Comparison of ENCODE assay signal across 8 cellular contexts in the genomic region with DNA sequence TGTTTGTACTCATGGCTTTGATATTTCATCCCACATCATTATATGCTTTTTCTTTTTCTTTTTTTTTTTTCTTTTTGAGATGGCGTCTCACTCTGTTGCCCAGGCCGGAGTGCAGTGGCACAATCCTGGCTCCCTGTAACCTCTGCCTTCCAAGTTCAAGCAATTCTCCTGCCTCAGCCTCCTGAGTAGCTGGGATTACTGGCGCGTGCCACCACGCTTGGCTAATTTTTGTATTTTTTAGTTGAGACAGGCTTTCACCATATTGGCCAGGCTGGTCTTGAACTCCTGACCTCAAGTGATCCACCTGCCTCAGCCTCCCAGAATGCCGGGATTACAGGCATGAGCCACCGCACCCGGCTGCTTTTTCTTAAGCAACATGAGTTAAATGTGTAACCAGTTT. TPM values are rescaled to one million over a fixed set of nuclear protein-coding genes. Genes with fewer than 3 reads are reported as not detected.
DNase-seq lines count a peak whose midpoint lies in the region; ATAC-seq, FAIRE-seq and TF ChIP-seq lines count a peak whose summit lies in the region.
"Not testable (repeated sequence)": the region's sequence is repeated elsewhere in the genome, so short reads cannot be mapped to it uniquely, and the experiment has no call there.

No MANE protein-coding gene starts in this region.

- WGBS in A549 (ENCODE audit: missing lambda C conversion rate): 72% methylated on average over 8 of the region's 8 CpGs
- 89% methylated on average over 8 of the region's 8 CpGs for WGBS in smooth muscle cell (ENCODE audit: low lambda C conversion rate)

- H3K4me1 Mint-ChIP-seq in activated CD8-positive, alpha-beta T cell treated with anti-CD3 and anti-CD28 coated beads for 36 hours (ENCODE audit: low read depth): peaks cover 56% of the 10 kb centered on the region
- H3K4me1 Mint-ChIP-seq in brain: peaks cover 82% of the 10 kb centered on the region
- peaks cover 47 to 67% of the 10 kb centered on the region in 2 donors for H3K4me1 Mint-ChIP-seq in natural killer cell

- ATAC-seq in A549; activated CD8-positive, alpha-beta T cell treated with anti-CD3 and anti-CD28 coated beads for 36 hours; natural killer cell: not testable (repeated sequence)

- not testable (repeated sequence) for TF ChIP-seq RAD21 in A549 (conservative IDR thresholded peaks at IDR 0.05 in 1 of 2, IDR thresholded peaks at IDR 0.05 in 1 of 2)

- not testable (repeated sequence) for H3K27me3 Mint-ChIP-seq in activated CD8-positive, alpha-beta T cell treated with anti-CD3 and anti-CD28 coated beads for 36 hours; brain; natural killer cell (ENCODE audit: low read depth in 2 of 2)

- not testable (repeated sequence) for TF ChIP-seq POLR2A in A549 (IDR thresholded peaks at IDR 0.05; ENCODE audit: low read length)

- H3F3A ChIP-seq in smooth muscle cell (ENCODE audit: low read depth): peaks cover 12% of the 10 kb centered on the region

- H3K36me3 ChIP-seq in OCI-LY3 (replicated peaks; ENCODE audit: low read depth, low read length): peaks cover 22% of the 10 kb centered on the region
- H3K36me3 ChIP-seq in smooth muscle cell (ENCODE audit: low read depth): not testable (repeated sequence)

- H3K27me3 ChIP-seq in OCI-LY3 (ENCODE audit: low read depth, low read length); smooth muscle cell (ENCODE audit: low read depth): not testable (repeated sequence)

- H3K4me2 ChIP-seq in A549 (peak overlapping the region; percentile 97), OCI-LY3 (ENCODE audit: low read length) (peak overlapping the region; percentile 78; the same call in 1 of the 2 replicates), smooth muscle cell (peak overlapping the region; percentile 98)

- not testable (repeated sequence) for DNase-seq in A549 (ENCODE audit: low read depth in 1 of 2, low spot score in 1 of 2); GM12864 (ENCODE audit: low read depth); activated CD8-positive, alpha-beta T cell treated with anti-CD3 and anti-CD28 coated beads for 36 hours; foreskin fibroblast; natural killer cell; smooth muscle cell (lab: John Stamatoyannopoulos, UW; ENCODE audit: unreplicated experiment)

- peak overlapping the region; percentile 57 for H3K4me3 Mint-ChIP-seq in activated CD8-positive, alpha-beta T cell treated with anti-CD3 and anti-CD28 coated beads for 36 hours
- H3K4me3 Mint-ChIP-seq in brain: peak overlapping the region; percentile 76 to 96 (median 90)
- H3K4me3 Mint-ChIP-seq in natural killer cell: peak overlapping the region; percentile 64

- FAIRE-seq in A549 (lab: Jason Lieb, UNC): not testable (repeated sequence)

- not testable (repeated sequence) for TF ChIP-seq EP300 in A549 (IDR thresholded peaks at IDR 0.05)

- intact Hi-C loops in activated CD8-positive, alpha-beta T cell treated with anti-CD3 and anti-CD28 coated beads for 36 hours (cut with micrococcal nuclease); natural killer cell (cut with micrococcal nuclease): not testable (repeated sequence)

- peak overlapping the region; percentile 46 for H3K27ac Mint-ChIP-seq in activated CD8-positive, alpha-beta T cell treated with anti-CD3 and anti-CD28 coated beads for 36 hours
- H3K27ac Mint-ChIP-seq in brain: not testable (repeated sequence)
- peak overlapping the region; percentile 70 to 86 for H3K27ac Mint-ChIP-seq in natural killer cell

- not testable (repeated sequence) for H3K4me3 ChIP-seq in A549; OCI-LY3 (ENCODE audit: low read length)
- peak overlapping the region; percentile 52 for H3K4me3 ChIP-seq in GM12864 (ENCODE audit: low read depth, low read length)
- peak overlapping the region; percentile 3 to 94 for H3K4me3 ChIP-seq in foreskin fibroblast (ENCODE audit: low read depth in 1 of 2, low read length in 2 of 2)
- H3K4me3 ChIP-seq in smooth muscle cell: peak overlapping the region; percentile 91

- H3K79me2 ChIP-seq in OCI-LY3 (ENCODE audit: low read length): peaks cover 85% of the 10 kb centered on the region
- H3K79me2 ChIP-seq in smooth muscle cell (ENCODE audit: low read depth): peaks cover 77% of the 10 kb centered on the region

- POLR2A ChIA-PET in A549 (lab: Yijun Ruan, JAX): interaction anchor here (0.9 kb wide), 1 partner anchor 41 kb away, joined by 5 read pairs; no protein-coding TSS in a partner anchor
- POLR2A ChIA-PET in activated CD8-positive, alpha-beta T cell treated with anti-CD3 and anti-CD28 coated beads for 36 hours (lab: Charles Lee): not testable (repeated sequence)

- CTCF ChIA-PET in A549 (lab: Yijun Ruan, JAX): interaction anchor here (0.6 to 2.2 kb wide), 5 partner anchors 10 to 68 kb away, joined by 3 to 6 read pairs (median 4); no protein-coding TSS in a partner anchor
- CTCF ChIA-PET in activated CD8-positive, alpha-beta T cell treated with anti-CD3 and anti-CD28 coated beads for 36 hours (lab: Charles Lee): interaction anchor here (1.1 kb wide), 1 partner anchor 30 kb away, joined by 3 read pairs; no protein-coding TSS in a partner anchor

- not testable (repeated sequence) for H3K9ac ChIP-seq in OCI-LY3 (ENCODE audit: low read length); smooth muscle cell (ENCODE audit: low read depth)

- H3K9me3 ChIP-seq in A549; OCI-LY3 (ENCODE audit: insufficient read depth, low read length); smooth muscle cell (replicated peaks; ENCODE audit: low read depth): not testable (repeated sequence)

- TF ChIP-seq CTCF in A549 (IDR thresholded peaks at IDR 0.05); GM12864 (IDR thresholded peaks at IDR 0.05; ENCODE audit: low read depth, low read length, missing control alignments); OCI-LY3 (IDR thresholded peaks at IDR 0.05; ENCODE audit: low read depth, low read length); activated CD8-positive, alpha-beta T cell treated with anti-CD3 and anti-CD28 coated beads for 36 hours (IDR thresholded peaks at IDR 0.05); brain (conservative IDR thresholded peaks at IDR 0.05); foreskin fibroblast (IDR thresholded peaks at IDR 0.05; ENCODE audit: low read depth, low read length); natural killer cell (IDR thresholded peaks at IDR 0.05); smooth muscle cell (IDR thresholded peaks at IDR 0.05; ENCODE audit: borderline replicate concordance, insufficient read depth, poor library complexity, severe bottlenecking): not testable (repeated sequence)

- H3K36me3 Mint-ChIP-seq in activated CD8-positive, alpha-beta T cell treated with anti-CD3 and anti-CD28 coated beads for 36 hours (ENCODE audit: low read depth): peaks cover 33% of the 10 kb centered on the region
- peaks cover 37% of the 10 kb centered on the region for H3K36me3 Mint-ChIP-seq in brain
- H3K36me3 Mint-ChIP-seq in natural killer cell: not testable (repeated sequence)

- H3K9me3 Mint-ChIP-seq in activated CD8-positive, alpha-beta T cell treated with anti-CD3 and anti-CD28 coated beads for 36 hours; brain; natural killer cell: not testable (repeated sequence)

- H2AFZ ChIP-seq in OCI-LY3 (ENCODE audit: low read depth, low read length); smooth muscle cell (ENCODE audit: low read depth): not testable (repeated sequence)

- H4K20me1 ChIP-seq in OCI-LY3 (ENCODE audit: insufficient read depth, low read length): peaks cover 62% of the 10 kb centered on the region
- peaks cover 70% of the 10 kb centered on the region for H4K20me1 ChIP-seq in smooth muscle cell (ENCODE audit: low read depth)

- H3K27ac ChIP-seq in A549: 0 out of 6 replicates have a peak overlapping the region, but pooled peaks of 1 of the 2 experiments have one; percentile 11
- H3K27ac ChIP-seq in OCI-LY3 (ENCODE audit: low read length); smooth muscle cell (ENCODE audit: low read depth): not testable (repeated sequence)

- H3K4me1 ChIP-seq in A549 (peaks cover 64% of the 10 kb centered on the region), OCI-LY3 (ENCODE audit: low read length) (peaks cover 58% of the 10 kb centered on the region), smooth muscle cell (ENCODE audit: low read depth) (peaks cover 52% of the 10 kb centered on the region)

RNA-seq across cellular contexts. Expression of gene LSM14A, which starts 2.9 kb away (rescaled TPM):
- 264 and 278 TPM in 2 replicates for polyA plus RNA-seq in A549 (2011; rRNA removed)
- 272 and 304 TPM in 2 replicates for polyA plus RNA-seq in A549 (2012; cell fraction: cytosol; rRNA removed)
- polyA plus RNA-seq in A549 (2012; cell fraction: nucleus; rRNA removed): 99.0 and 113 TPM in 2 replicates
- polyA plus RNA-seq in A549 (2017; fragmentation: RNase III; extraction: RNeasy Plus Mini Kit Qiagen cat#74134 plus additional on column Dnase treatment): 227 to 253 TPM (median 241 TPM) in 3 replicates
- 269 and 305 TPM in 2 replicates for polyA minus RNA-seq in A549 (2011; rRNA and poly(A)+ RNA removed)
- total RNA-seq in activated CD8-positive, alpha-beta T cell treated with anti-CD3 and anti-CD28 coated beads for 36 hours: 10 to 100 TPM; 98.6 to 99.3 TPM
- 61.3 TPM for polyA plus RNA-seq in brain (ENCODE audit: insufficient read depth, low read depth, low replicate concordance)
- 100 to 1,000 TPM; 201 to 246 (median 202) TPM for total RNA-seq in natural killer cell
- 90.9 and 97.6 TPM in 2 replicates for total RNA-seq in smooth muscle cell
- polyA plus RNA-seq in smooth muscle cell: 63.0 and 69.9 TPM in 2 replicates
